30 cellular contexts compared by ENCODE assay signal in genomic region chr1:179971563-179972496, GRCh38. TPM values are rescaled to one million over a fixed set of nuclear protein-coding genes. Genes with fewer than 3 reads are reported as not detected.
DNase-seq lines count a peak whose midpoint lies in the region; ATAC-seq and TF ChIP-seq lines count a peak whose summit lies in the region.
"Had no signal": no experiment of that assay in that cellular context is flagged by ENCODE, and none has a peak within 500 bp of the region (broad histone marks: within the 10 kb centered on the region; RNA-seq: fewer than 3 reads in every experiment).

No MANE protein-coding gene starts in this region.

- ATAC-seq in Panc1: 0 out of 2 replicates have a peak, but pooled peaks have one; percentile 34
- ATAC-seq in GM18867 (IDR thresholded peaks at IDR 0.05; ENCODE audit: unreplicated experiment): no peak
- no peak for ATAC-seq in HG02623 (IDR thresholded peaks at IDR 0.05; ENCODE audit: unreplicated experiment)
- ATAC-seq: gastroesophageal sphincter; GM23338; stimulated activated memory B cell treated with anti-CD40 and anti-IgM and Interleukin-4, amounts not matched to agents 10 μg/mL and 1 μg/mL and 100 μg/mL, for 72 hours had no signal

- H3K27ac ChIP-seq in HEK293 (ENCODE audit: extremely low read depth, low read depth, low read length) (no peak overlapping the region), Panc1 (ENCODE audit: low read length) (no peak overlapping the region), neuronal stem cell (replicated peaks; ENCODE audit: low read length) (peak overlapping the region; percentile 36)
- H3K27ac ChIP-seq: BLaER1, RWPE1, skin epidermis had no signal

- BruUV-seq in Panc1 (replicated peaks; lab: Mats Ljungman, UMichigan): no TSS peak

- no peak overlapping the region for H3K18ac ChIP-seq in neuronal stem cell (ENCODE audit: low read length)

- no peak overlapping the region for H3K14ac ChIP-seq in neuronal stem cell (ENCODE audit: low read length)

- H3K9me3 ChIP-seq in HEK293 (ENCODE audit: control insufficient read depth, insufficient read depth, low read depth, low read length): no peaks in the 10 kb centered on the region
- 0 out of 2 replicates have a peak, but pooled peaks cover 2% of the 10 kb centered on the region for H3K9me3 ChIP-seq in Panc1 (ENCODE audit: control insufficient read depth, insufficient read depth, low read depth, low read length)
- peaks cover 0 to 7% of the 10 kb centered on the region in 2 donors for H3K9me3 ChIP-seq in neuronal stem cell (replicated peaks in 1 of 2; ENCODE audit: control insufficient read depth in 2 of 2, insufficient read depth in 1 of 2, low read depth in 1 of 2, low read length in 2 of 2)
- H3K9me3 ChIP-seq: Caco-2, esophagus muscularis mucosa, gastroesophageal sphincter had no signal

- DNase-seq in Panc1 (ENCODE audit: low read depth, low spot score): no peak
- peak; percentile 26 for DNase-seq in choroid plexus epithelial cell (ENCODE audit: low read depth)
- DNase-seq in neuronal stem cell (ENCODE audit: low spot score): no peak
- no peak for DNase-seq in SHP77 treated with DMSO at 0.1 percent for 48 hours (lab: John Stamatoyannopoulos, UW)
- DNase-seq: activated CD4-positive, alpha-beta T cell treated with anti-CD3 and anti-CD28 coated beads for 4 hours; activated effector memory CD4-positive, alpha-beta T cell treated with Interleukin-2 at 50 U/mL for 16 hours; activated T-cell treated with anti-CD3 and anti-CD28 coated beads for 4 hours; Caco-2; central memory CD4-positive, alpha-beta T cell; DMS79; GDM1; HFFc6; NCI-H1048; NCI-H1694; NCI-H2171; NCI-H510A; nephron progenitor cell; retina; substantia nigra; T-helper 2 cell had no signal

- peaks cover 5% of the 10 kb centered on the region; the same call in 1 of the 2 replicates for H3K4me1 ChIP-seq in HEK293 (ENCODE audit: control insufficient read depth, insufficient read depth, low read length)
- 0 out of 2 replicates have a peak, but pooled peaks cover 3% of the 10 kb centered on the region for H3K4me1 ChIP-seq in Panc1 (ENCODE audit: control insufficient read depth, insufficient read depth, low read length)
- no peaks in the 10 kb centered on the region for H3K4me1 ChIP-seq in neuronal stem cell (ENCODE audit: control insufficient read depth in 2 of 2, insufficient read depth in 1 of 2, low read depth in 1 of 2, low read length in 2 of 2)

- intact Hi-C loops in Panc1 (cut with micrococcal nuclease; ENCODE audit: unreplicated experiment): no loop called here

- no CpG with 5 or more reads among the region's 5 CpGs for WGBS in neuronal stem cell (ENCODE audit: extremely low coverage in 2 of 2, insufficient read length in 2 of 2, insufficient replicate concordance in 1 of 2), 2 donors

- H3K9ac ChIP-seq in neuronal stem cell (ENCODE audit: low read depth, low read length, poor library complexity): no peak overlapping the region
- H3K9ac ChIP-seq: BLaER1 had no signal

- no peaks in the 10 kb centered on the region for H3K36me3 ChIP-seq in HEK293 (ENCODE audit: control insufficient read depth in 2 of 2, insufficient read depth in 1 of 2, low read length in 2 of 2)
- H3K36me3 ChIP-seq in Panc1 (ENCODE audit: control insufficient read depth, insufficient read depth, low read length): no peaks in the 10 kb centered on the region
- H3K36me3 ChIP-seq in neuronal stem cell (replicated peaks in 1 of 2; ENCODE audit: control insufficient read depth in 2 of 2, insufficient read depth in 2 of 2, low read length in 2 of 2): peaks cover 0 to 11% of the 10 kb centered on the region in 2 donors
- H3K36me3 ChIP-seq: esophagus muscularis mucosa, gastroesophageal sphincter had no signal

- H3K79me1 ChIP-seq in neuronal stem cell (ENCODE audit: low read depth, low read length): no peaks in the 10 kb centered on the region

- no peak overlapping the region for H4K91ac ChIP-seq in neuronal stem cell (ENCODE audit: low read depth, low read length, poor library complexity)

- no peak overlapping the region for H2BK15ac ChIP-seq in neuronal stem cell (ENCODE audit: low read length)

- POLR2A ChIA-PET in HEK293 (lab: Yijun Ruan, JAX): no interaction called here
- POLR2A ChIA-PET in Panc1 (lab: Charles Lee): no interaction called here

- H3K23ac ChIP-seq in neuronal stem cell (ENCODE audit: low read depth, low read length, poor library complexity): no peak overlapping the region

- no peak overlapping the region for H4K8ac ChIP-seq in neuronal stem cell (ENCODE audit: low read depth, low read length)

- H2BK120ac ChIP-seq in neuronal stem cell (ENCODE audit: low read depth, low read length): no peak overlapping the region

- no peak overlapping the region for H3K4ac ChIP-seq in neuronal stem cell (ENCODE audit: low read length)

- no peak overlapping the region for H2BK5ac ChIP-seq in neuronal stem cell (ENCODE audit: low read length)

- no peak overlapping the region for H2AK5ac ChIP-seq in neuronal stem cell (ENCODE audit: low read depth, low read length)

- H2BK12ac ChIP-seq in neuronal stem cell (ENCODE audit: low read length): no peak overlapping the region

- CTCF ChIA-PET in HEK293 (lab: Yijun Ruan, JAX): no interaction called here
- CTCF ChIA-PET in Panc1 (lab: Charles Lee): no interaction called here

- in situ Hi-C loops in Panc1 (cut with HindIII; ENCODE audit: low pct_unique_long_range_greater_than_20kb, low sequenced_read_pairs): no loop called here

- no peak overlapping the region for H2AFZ ChIP-seq in neuronal stem cell (ENCODE audit: low read length)
- H2AFZ ChIP-seq: GM23338 had no signal

- H3K4me2 ChIP-seq in neuronal stem cell (ENCODE audit: insufficient read depth, low read length, poor library complexity, severe bottlenecking): no peak overlapping the region
- H3K4me2 ChIP-seq: BLaER1, GM23338 had no signal

- H3K4me3 ChIP-seq in HEK293 (ENCODE audit: low read depth, low read length) (no peak overlapping the region), Panc1 (ENCODE audit: low read depth in 2 of 2, low read length in 2 of 2) (no peak overlapping the region), choroid plexus epithelial cell (ENCODE audit: low read depth, low read length) (no peak overlapping the region), neuronal stem cell (ENCODE audit: low read length in 2 of 2) (no peak overlapping the region)
- H3K4me3 ChIP-seq: BLaER1, esophagus muscularis mucosa, gastroesophageal sphincter, GM23338, skin epidermis had no signal

- no peak for TF ChIP-seq CTCF in HEK293 (tag by site-specific recombination; IDR thresholded peaks at IDR 0.05)
- no peak for TF ChIP-seq CTCF in Panc1 (IDR thresholded peaks at IDR 0.05)
- TF ChIP-seq CTCF in choroid plexus epithelial cell (conservative IDR thresholded peaks at IDR 0.05; ENCODE audit: low read depth, low read length): no peak

- H3K27me3 ChIP-seq in Panc1 (ENCODE audit: control insufficient read depth, insufficient read depth, low read length): no peaks in the 10 kb centered on the region
- H3K27me3 ChIP-seq in neuronal stem cell (ENCODE audit: control insufficient read depth in 3 of 3, insufficient read depth in 3 of 3, low read depth in 1 of 3, low read length in 3 of 3): no peaks in the 10 kb centered on the region
- H3K27me3 ChIP-seq: BLaER1, esophagus muscularis mucosa, gastroesophageal sphincter had no signal

TF ChIP-seq in HEK293, 187 proteins besides CTCF, POLR2A, EP300 and RAD21 (continues in another document):
- TF ChIP-seq PRDM10 (tag by site-specific recombination; IDR thresholded peaks at IDR 0.05): peak; percentile 41
- TF ChIP-seq ZNF121 (tag by site-specific recombination; IDR thresholded peaks at IDR 0.05): no peak
- no peak for TF ChIP-seq ZNF202 (tag by site-specific recombination; IDR thresholded peaks at IDR 0.05; ENCODE audit: borderline replicate concordance)
- TF ChIP-seq OVOL3 (tag by site-specific recombination; IDR thresholded peaks at IDR 0.05): no peak
- TF ChIP-seq ZNF138 (tag by site-specific recombination; IDR thresholded peaks at IDR 0.05; ENCODE audit: borderline replicate concordance): no peak

RNA-seq across cellular contexts. Expression of gene CEP350, which starts 17.2 kb away (rescaled TPM):
- 41.1 TPM for total RNA-seq in Panc1 (2021; ENCODE audit: unreplicated experiment)
- 9.2 TPM for polyA plus RNA-seq in Panc1 (2012; ENCODE audit: insufficient read length)
- 11.1 TPM for polyA plus RNA-seq in neuronal stem cell (2013, experiment 1 of 2)
- 10.3 TPM for polyA plus RNA-seq in neuronal stem cell (2013, experiment 2 of 2)
